In the genomic region with DNA sequence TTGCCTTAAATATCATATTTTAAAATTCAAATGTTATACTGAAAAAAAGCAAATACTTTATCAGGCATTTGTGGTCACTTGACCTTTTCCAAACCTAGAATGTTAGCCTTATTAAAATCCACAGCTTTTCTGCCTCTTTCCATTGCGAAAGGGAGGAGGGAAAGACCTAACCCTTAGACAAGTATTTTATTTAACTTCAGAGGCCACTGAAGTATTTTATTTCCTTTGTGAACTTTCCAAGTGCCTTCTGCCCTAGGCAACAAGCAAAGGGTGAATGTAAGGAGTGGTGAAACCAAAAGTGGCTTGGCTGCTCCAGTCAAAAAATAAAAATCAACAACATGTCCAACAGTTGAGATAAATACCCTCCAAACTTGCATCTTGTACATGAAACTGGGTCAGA, we compare ENCODE assay signal across 17 cellular contexts.
"Had no signal": no experiment of that assay in that cellular context is flagged by ENCODE, and none has a peak within 500 bp of the region (broad histone marks: within the 10 kb centered on the region; RNA-seq: fewer than 3 reads in every experiment).

No MANE protein-coding gene starts in this region.

- H3K36me3 Mint-ChIP-seq: neural progenitor cell had no signal

- H3K27me3 ChIP-seq: body of pancreas, neural progenitor cell, ovary, stomach, thyroid gland, vagina had no signal

- H3K27me3 Mint-ChIP-seq: central memory CD8-positive, alpha-beta T cell had no signal

- H3K27ac ChIP-seq: body of pancreas, neural progenitor cell, ovary, stomach, thyroid gland, vagina had no signal

- H3K9me3 ChIP-seq: body of pancreas, ovary, stomach, thyroid gland, vagina had no signal

- H3K4me3 Mint-ChIP-seq: central memory CD8-positive, alpha-beta T cell; neural progenitor cell had no signal

- H3K27ac Mint-ChIP-seq: neural progenitor cell had no signal

- ATAC-seq: body of pancreas, left lobe of liver had no signal

- H3K4me1 ChIP-seq: thyroid gland had no signal

- H3K9me3 Mint-ChIP-seq: central memory CD8-positive, alpha-beta T cell; neural progenitor cell had no signal

- H3K36me3 ChIP-seq: neural progenitor cell, ovary, stomach, thyroid gland, vagina had no signal

- DNase-seq: activated naive CD4-positive, alpha-beta T cell treated with anti-CD3 and anti-CD28 coated beads, Interleukin-2, amount 50 U/mL, for 16 hours; activated T-cell treated with anti-CD3 and anti-CD28 coated beads, Interleukin-2, amount 50 U/mL, for 1 hour; amniotic stem cell; body of pancreas; effector memory CD4-positive, alpha-beta T cell; erythroblast; glutamatergic neuron; islet precursor cell; mesenchymal stem cell; ovary; stimulated activated CD4-positive, alpha-beta T cell treated with anti-CD3 and anti-CD28 coated beads, Interleukin-4, amount 100 ng/mL, for 4 hours; stomach; thyroid gland had no signal

- H3K4me3 ChIP-seq: body of pancreas, neural progenitor cell, ovary, stomach, thyroid gland, vagina had no signal

- H3K4me1 Mint-ChIP-seq: neural progenitor cell had no signal
